ENCODE assay signal across 8 cellular contexts in genomic region chr12:69240625-69240984, GRCh38. TPM values are rescaled to one million over a fixed set of nuclear protein-coding genes. Genes with fewer than 3 reads are reported as not detected.
DNase-seq lines count a peak whose midpoint lies in the region; ATAC-seq and TF ChIP-seq lines count a peak whose summit lies in the region.

No MANE protein-coding gene starts in this region.

- intact Hi-C loops in heart right ventricle (cut with DNase I) (no loop called here), left cardiac atrium (cut with DNase I) (no loop called here), vagina (cut with DNase I) (no loop called here)
- intact Hi-C loops in dendritic cell treated with granulocyte-macrophage colony-stimulating factor and Interleukin-4, amounts not matched to agents 40 ng/mL and 50 ng/mL, for 4 days (cut with micrococcal nuclease), result no loop called here

- H3K4me3 ChIP-seq in heart right ventricle (peak overlapping the region; percentile 49 to 99 (median 82)), RWPE2 (ENCODE audit: severe bottlenecking) (peak overlapping the region; percentile 96), vagina (peak overlapping the region; percentile 58 to 86)

- peak overlapping the region; percentile 100 for H3K4me3 Mint-ChIP-seq in dendritic cell treated with granulocyte-macrophage colony-stimulating factor and Interleukin-4, amounts not matched to agents 40 ng/mL and 50 ng/mL, for 4 days
- H3K4me3 Mint-ChIP-seq in naive B cell, result peak overlapping the region; percentile 92 to 100 (median 98)

- peaks cover 25% of the 10 kb centered on the region for H3K4me1 Mint-ChIP-seq in dendritic cell treated with granulocyte-macrophage colony-stimulating factor and Interleukin-4, amounts not matched to agents 40 ng/mL and 50 ng/mL, for 4 days (ENCODE audit: low read depth)
- H3K4me1 Mint-ChIP-seq in naive B cell, result peaks cover 33 to 54% (median 45%) of the 10 kb centered on the region in 3 donors

- H3K36me3 Mint-ChIP-seq in dendritic cell treated with granulocyte-macrophage colony-stimulating factor and Interleukin-4, amounts not matched to agents 40 ng/mL and 50 ng/mL, for 4 days (ENCODE audit: low read depth), result peaks cover 16% of the 10 kb centered on the region
- peaks cover 0 to 7% of the 10 kb centered on the region in 2 donors for H3K36me3 Mint-ChIP-seq in naive B cell

- DNase-seq in heart right ventricle (no peak), left cardiac atrium (no peak), RWPE2 (ENCODE audit: low spot score) (no peak), naive B cell (no peak), vagina (ENCODE audit: extremely low spot score in 2 of 2) (no peak), KG1 (lab: John Stamatoyannopoulos, UW) (no peak)
- DNase-seq in activated CD8-positive, alpha-beta memory T cell treated with anti-CD3 and anti-CD28 coated beads for 24 hours, result no peak

- H3K27ac ChIP-seq in heart right ventricle (peak overlapping the region in 9 of 10 donors; percentile 72 to 99 (median 93)), RWPE2 (ENCODE audit: poor library complexity, severe bottlenecking) (peak overlapping the region; percentile 77), vagina (peak overlapping the region; percentile 86)

- H3K36me3 ChIP-seq in heart right ventricle (peaks cover 0 to 6% (median 0%) of the 10 kb centered on the region in 9 donors), RWPE2 (ENCODE audit: low read depth) (peaks cover 41% of the 10 kb centered on the region), vagina (peaks cover 0 to 3% of the 10 kb centered on the region in 2 donors)

- ATAC-seq in heart right ventricle (no peak), left cardiac atrium (no peak), RWPE2 (ENCODE audit: low read depth) (no peak), naive B cell (ENCODE audit: low read depth in 2 of 2) (no peak)

- peak overlapping the region; percentile 99 for H3K27ac Mint-ChIP-seq in dendritic cell treated with granulocyte-macrophage colony-stimulating factor and Interleukin-4, amounts not matched to agents 40 ng/mL and 50 ng/mL, for 4 days
- H3K27ac Mint-ChIP-seq in naive B cell, result peak overlapping the region; percentile 93 to 99 (median 98)

- H3K9me3 Mint-ChIP-seq in dendritic cell treated with granulocyte-macrophage colony-stimulating factor and Interleukin-4, amounts not matched to agents 40 ng/mL and 50 ng/mL, for 4 days, result no peaks in the 10 kb centered on the region
- H3K9me3 Mint-ChIP-seq in naive B cell, result no peaks in the 10 kb centered on the region

- H3K4me1 ChIP-seq in heart right ventricle (peaks cover 7 to 55% (median 46%) of the 10 kb centered on the region in 9 donors), RWPE2 (ENCODE audit: insufficient read depth, poor library complexity, severe bottlenecking) (peaks cover 20% of the 10 kb centered on the region), vagina (peaks cover 53% of the 10 kb centered on the region)

- no peaks in the 10 kb centered on the region for H3K27me3 Mint-ChIP-seq in dendritic cell treated with granulocyte-macrophage colony-stimulating factor and Interleukin-4, amounts not matched to agents 40 ng/mL and 50 ng/mL, for 4 days
- no peaks in the 10 kb centered on the region for H3K27me3 Mint-ChIP-seq in naive B cell

- TF ChIP-seq CTCF in heart right ventricle (IDR thresholded peaks at IDR 0.05), result no peak
- no peak for TF ChIP-seq CTCF in RWPE2 (IDR thresholded peaks at IDR 0.05; ENCODE audit: poor library complexity, severe bottlenecking)
- TF ChIP-seq CTCF in vagina (IDR thresholded peaks at IDR 0.05), result no peak

- 2 to 3% methylated on average over 11 of the region's 11 CpGs for WGBS in heart right ventricle, 2 donors

- H3K9me3 ChIP-seq in heart right ventricle, result no peaks in the 10 kb centered on the region
- no peaks in the 10 kb centered on the region for H3K9me3 ChIP-seq in RWPE2 (ENCODE audit: severe bottlenecking)
- no peaks in the 10 kb centered on the region for H3K9me3 ChIP-seq in vagina

- no peaks in the 10 kb centered on the region for H3K27me3 ChIP-seq in heart right ventricle
- H3K27me3 ChIP-seq in RWPE2 (ENCODE audit: insufficient read depth, poor library complexity, severe bottlenecking), result no peaks in the 10 kb centered on the region
- H3K27me3 ChIP-seq in vagina, result no peaks in the 10 kb centered on the region

- TF ChIP-seq POLR2A in vagina (IDR thresholded peaks at IDR 0.05), result no peak

RNA-seq across cellular contexts. Expression of gene CPSF6, which starts 1.2 kb away (rescaled TPM):
- total RNA-seq in heart right ventricle, result 10 to 100 TPM; 23.9 to 34.6 (median 29.3) TPM
- polyA plus RNA-seq in heart right ventricle, result 10 to 100 TPM; 11.7 to 13.2 TPM
- 10 to 100 TPM; 34.5 to 42.4 TPM for total RNA-seq in left cardiac atrium
- polyA plus RNA-seq in naive B cell (ENCODE audit: low read depth in 6 of 6), result 10 to 100 TPM; 51.3 to 74.9 (median 61.1) TPM
- total RNA-seq in vagina, result 34.4 TPM
